ENCODE assay signal across 2 cellular contexts in genomic region chr3:196082471-196082971, GRCh38.
TF ChIP-seq lines count a peak whose summit lies in the region.

No MANE protein-coding gene starts in this region.

TF ChIP-seq in SK-N-SH, 30 proteins besides CTCF, POLR2A, EP300 and RAD21 (continued from another document):
- TF ChIP-seq ZBTB33 (IDR thresholded peaks at IDR 0.05; ENCODE audit: borderline replicate concordance, low read depth) (no peak), USF1 (IDR thresholded peaks at IDR 0.05; ENCODE audit: borderline replicate concordance, low read depth) (no peak), YY1 (IDR thresholded peaks at IDR 0.05; ENCODE audit: low read depth) (no peak), ELF1 (IDR thresholded peaks at IDR 0.05) (no peak), FOSL2 (IDR thresholded peaks at IDR 0.05; ENCODE audit: borderline replicate concordance, low read depth) (no peak), CHD2 (IDR thresholded peaks at IDR 0.05; ENCODE audit: low read length, partially characterized antibody) (no peak)

TF ChIP-seq in SK-N-SH treated with all-trans-retinoic acid at 6 μM for 48 hours, 23 proteins besides CTCF, POLR2A, EP300 and RAD21 (continued from another document):
- TF ChIP-seq CSRNP3 (CRISPR knock-in tag; IDR thresholded peaks at IDR 0.05) = no peak
- no peak for TF ChIP-seq GLIS3 (CRISPR knock-in tag; IDR thresholded peaks at IDR 0.05)
- no peak for TF ChIP-seq POU6F1 (CRISPR knock-in tag; IDR thresholded peaks at IDR 0.05; ENCODE audit: borderline replicate concordance, low read depth)
- TF ChIP-seq PPARA (CRISPR knock-in tag; IDR thresholded peaks at IDR 0.05; ENCODE audit: borderline replicate concordance) = no peak
- TF ChIP-seq CSDC2 (CRISPR knock-in tag; IDR thresholded peaks at IDR 0.05) = no peak
- TF ChIP-seq ESRRG (CRISPR knock-in tag; IDR thresholded peaks at IDR 0.05) = no peak
